2 cellular contexts compared by ENCODE assay signal in the genomic region with DNA sequence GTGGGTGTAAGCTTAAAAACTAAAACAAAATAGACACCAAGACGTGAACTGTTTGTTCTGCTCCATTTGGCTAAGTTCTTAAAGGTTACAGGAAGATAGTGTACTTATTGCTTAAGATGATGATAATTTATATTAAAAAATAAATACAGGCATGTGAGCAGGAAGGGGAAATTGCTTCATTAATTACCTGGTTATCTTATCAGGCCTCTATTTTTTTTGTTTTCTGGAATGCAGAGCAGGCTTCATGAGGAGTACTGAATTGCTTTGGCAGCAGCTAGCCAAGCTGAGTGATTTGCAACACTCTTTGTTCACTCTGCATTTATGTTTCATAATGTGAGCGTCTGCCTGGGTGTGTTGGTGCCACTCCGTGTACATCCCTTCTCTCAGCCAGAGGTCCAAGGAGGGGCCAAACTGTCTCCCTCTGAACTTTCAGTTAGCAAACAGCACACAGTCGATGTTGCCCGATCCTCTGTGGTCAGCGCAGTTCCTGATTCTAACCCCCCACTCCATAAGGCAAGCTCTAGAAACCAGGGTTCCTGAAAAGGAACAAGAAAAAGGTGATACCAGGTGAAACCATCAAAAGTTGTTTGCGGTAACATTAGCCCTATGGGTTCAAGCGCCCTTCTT.
TF ChIP-seq lines count a peak whose summit lies in the region.

No MANE protein-coding gene starts in this region.

TF ChIP-seq in SK-N-SH treated with all-trans-retinoic acid at 6 μM for 48 hours, 23 proteins besides CTCF, POLR2A, EP300 and RAD21:
- TF ChIP-seq, protein P1, sequence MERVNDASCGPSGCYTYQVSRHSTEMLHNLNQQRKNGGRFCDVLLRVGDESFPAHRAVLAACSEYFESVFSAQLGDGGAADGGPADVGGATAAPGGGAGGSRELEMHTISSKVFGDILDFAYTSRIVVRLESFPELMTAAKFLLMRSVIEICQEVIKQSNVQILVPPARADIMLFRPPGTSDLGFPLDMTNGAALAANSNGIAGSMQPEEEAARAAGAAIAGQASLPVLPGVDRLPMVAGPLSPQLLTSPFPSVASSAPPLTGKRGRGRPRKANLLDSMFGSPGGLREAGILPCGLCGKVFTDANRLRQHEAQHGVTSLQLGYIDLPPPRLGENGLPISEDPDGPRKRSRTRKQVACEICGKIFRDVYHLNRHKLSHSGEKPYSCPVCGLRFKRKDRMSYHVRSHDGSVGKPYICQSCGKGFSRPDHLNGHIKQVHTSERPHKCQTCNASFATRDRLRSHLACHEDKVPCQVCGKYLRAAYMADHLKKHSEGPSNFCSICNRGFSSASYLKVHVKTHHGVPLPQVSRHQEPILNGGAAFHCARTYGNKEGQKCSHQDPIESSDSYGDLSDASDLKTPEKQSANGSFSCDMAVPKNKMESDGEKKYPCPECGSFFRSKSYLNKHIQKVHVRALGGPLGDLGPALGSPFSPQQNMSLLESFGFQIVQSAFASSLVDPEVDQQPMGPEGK (CRISPR knock-in tag; IDR thresholded peaks at IDR 0.05; ENCODE audit: borderline replicate concordance): no peak
- peak; percentile 93 for TF ChIP-seq ISL1 (CRISPR knock-in tag; IDR thresholded peaks at IDR 0.05)
- 0 out of 2 replicates have a peak, but pooled peaks have one; percentile 16 for TF ChIP-seq ZFP3 (CRISPR knock-in tag; IDR thresholded peaks at IDR 0.05)
- 0 out of 2 replicates have a peak, but pooled peaks have one; percentile 17 for TF ChIP-seq TCF4 (CRISPR knock-in tag; IDR thresholded peaks at IDR 0.05; ENCODE audit: borderline replicate concordance)
- TF ChIP-seq, protein P2, sequence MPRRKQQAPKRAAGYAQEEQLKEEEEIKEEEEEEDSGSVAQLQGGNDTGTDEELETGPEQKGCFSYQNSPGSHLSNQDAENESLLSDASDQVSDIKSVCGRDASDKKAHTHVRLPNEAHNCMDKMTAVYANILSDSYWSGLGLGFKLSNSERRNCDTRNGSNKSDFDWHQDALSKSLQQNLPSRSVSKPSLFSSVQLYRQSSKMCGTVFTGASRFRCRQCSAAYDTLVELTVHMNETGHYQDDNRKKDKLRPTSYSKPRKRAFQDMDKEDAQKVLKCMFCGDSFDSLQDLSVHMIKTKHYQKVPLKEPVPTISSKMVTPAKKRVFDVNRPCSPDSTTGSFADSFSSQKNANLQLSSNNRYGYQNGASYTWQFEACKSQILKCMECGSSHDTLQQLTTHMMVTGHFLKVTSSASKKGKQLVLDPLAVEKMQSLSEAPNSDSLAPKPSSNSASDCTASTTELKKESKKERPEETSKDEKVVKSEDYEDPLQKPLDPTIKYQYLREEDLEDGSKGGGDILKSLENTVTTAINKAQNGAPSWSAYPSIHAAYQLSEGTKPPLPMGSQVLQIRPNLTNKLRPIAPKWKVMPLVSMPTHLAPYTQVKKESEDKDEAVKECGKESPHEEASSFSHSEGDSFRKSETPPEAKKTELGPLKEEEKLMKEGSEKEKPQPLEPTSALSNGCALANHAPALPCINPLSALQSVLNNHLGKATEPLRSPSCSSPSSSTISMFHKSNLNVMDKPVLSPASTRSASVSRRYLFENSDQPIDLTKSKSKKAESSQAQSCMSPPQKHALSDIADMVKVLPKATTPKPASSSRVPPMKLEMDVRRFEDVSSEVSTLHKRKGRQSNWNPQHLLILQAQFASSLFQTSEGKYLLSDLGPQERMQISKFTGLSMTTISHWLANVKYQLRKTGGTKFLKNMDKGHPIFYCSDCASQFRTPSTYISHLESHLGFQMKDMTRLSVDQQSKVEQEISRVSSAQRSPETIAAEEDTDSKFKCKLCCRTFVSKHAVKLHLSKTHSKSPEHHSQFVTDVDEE (CRISPR knock-in tag; IDR thresholded peaks at IDR 0.05): peak; percentile 73
- TF ChIP-seq, protein P3, sequence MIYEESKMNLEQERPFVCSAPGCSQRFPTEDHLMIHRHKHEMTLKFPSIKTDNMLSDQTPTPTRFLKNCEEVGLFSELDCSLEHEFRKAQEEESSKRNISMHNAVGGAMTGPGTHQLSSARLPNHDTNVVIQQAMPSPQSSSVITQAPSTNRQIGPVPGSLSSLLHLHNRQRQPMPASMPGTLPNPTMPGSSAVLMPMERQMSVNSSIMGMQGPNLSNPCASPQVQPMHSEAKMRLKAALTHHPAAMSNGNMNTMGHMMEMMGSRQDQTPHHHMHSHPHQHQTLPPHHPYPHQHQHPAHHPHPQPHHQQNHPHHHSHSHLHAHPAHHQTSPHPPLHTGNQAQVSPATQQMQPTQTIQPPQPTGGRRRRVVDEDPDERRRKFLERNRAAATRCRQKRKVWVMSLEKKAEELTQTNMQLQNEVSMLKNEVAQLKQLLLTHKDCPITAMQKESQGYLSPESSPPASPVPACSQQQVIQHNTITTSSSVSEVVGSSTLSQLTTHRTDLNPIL (CRISPR knock-in tag; IDR thresholded peaks at IDR 0.05; ENCODE audit: low read depth): 0 out of 2 replicates have a peak, but pooled peaks have one; percentile 11

TF ChIP-seq in SK-N-SH, 30 proteins besides CTCF, POLR2A, EP300 and RAD21:
- TF ChIP-seq TEAD4 (IDR thresholded peaks at IDR 0.05; ENCODE audit: borderline replicate concordance, insufficient read depth): no peak
TF ChIP-seq in SK-N-SH: peak in this region for 0.
